Comparison of ENCODE assay signal across 23 cellular contexts in the genomic region with DNA sequence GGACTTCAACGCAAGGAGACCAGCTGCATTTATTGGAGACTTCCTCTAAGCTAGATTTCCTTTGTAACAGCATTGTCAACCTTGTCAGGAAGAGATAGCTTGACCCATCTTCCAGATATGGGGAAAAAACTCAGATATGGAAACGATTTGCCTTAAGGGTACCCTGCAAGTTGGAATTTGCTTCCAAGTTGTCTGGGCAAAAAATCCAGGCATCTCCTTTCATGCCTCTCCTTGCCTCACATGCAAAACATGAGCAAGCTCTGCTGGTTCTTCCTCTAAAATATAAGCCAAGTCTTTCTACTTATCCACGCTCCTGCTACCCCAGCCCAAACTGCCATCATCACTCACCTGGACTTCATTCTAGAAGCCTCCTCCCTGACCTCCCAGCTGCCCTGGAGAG. TPM values are rescaled to one million over a fixed set of nuclear protein-coding genes. Genes with fewer than 3 reads are reported as not detected.
DNase-seq lines count a peak whose midpoint lies in the region; ATAC-seq and TF ChIP-seq lines count a peak whose summit lies in the region.
"Had no signal": no experiment of that assay in that cellular context is flagged by ENCODE, and none has a peak within 500 bp of the region (broad histone marks: within the 10 kb centered on the region; RNA-seq: fewer than 3 reads in every experiment).

No MANE protein-coding gene starts in this region.

- peaks cover 3% of the 10 kb centered on the region for H3K4me1 ChIP-seq in Loucy (ENCODE audit: insufficient read depth, low read length, poor library complexity, severe bottlenecking)
- H3K4me1 ChIP-seq: Peyer's patch had no signal

- H3K4me3 Mint-ChIP-seq in activated CD4-positive, alpha-beta T cell treated with anti-CD3 and anti-CD28 coated beads, Interleukin-2, amount 10 ng/mL, durations not matched to agents 24 days and 14 days = no peak overlapping the region
- no peak overlapping the region for H3K4me3 Mint-ChIP-seq in dendritic cell treated with granulocyte-macrophage colony-stimulating factor and Interleukin-4, amounts not matched to agents 40 ng/mL and 50 ng/mL, for 4 days
- H3K4me3 Mint-ChIP-seq: CD8-positive, alpha-beta memory T cell had no signal

- H4K20me1 ChIP-seq in Loucy (ENCODE audit: insufficient read depth, low read length, poor library complexity, severe bottlenecking) = no peaks in the 10 kb centered on the region

- H3K27me3 Mint-ChIP-seq in activated CD4-positive, alpha-beta T cell treated with anti-CD3 and anti-CD28 coated beads, Interleukin-2, amount 10 ng/mL, durations not matched to agents 24 days and 14 days = no peaks in the 10 kb centered on the region
- H3K27me3 Mint-ChIP-seq in dendritic cell treated with granulocyte-macrophage colony-stimulating factor and Interleukin-4, amounts not matched to agents 40 ng/mL and 50 ng/mL, for 4 days = no peaks in the 10 kb centered on the region
- H3K27me3 Mint-ChIP-seq: CD8-positive, alpha-beta memory T cell had no signal

- no peak overlapping the region for H3K4me2 ChIP-seq in Loucy (ENCODE audit: low read depth, low read length, poor library complexity, severe bottlenecking)

- H3K4me3 ChIP-seq in Loucy (ENCODE audit: low read length, poor library complexity, severe bottlenecking) = no peak overlapping the region
- H3K4me3 ChIP-seq: K562, MG63, Peyer's patch had no signal

- no peak for DNase-seq in activated CD4-positive, alpha-beta T cell treated with anti-CD3 and anti-CD28 coated beads, Interleukin-2, amount 10 ng/mL, durations not matched to agents 24 days and 14 days
- no peak for DNase-seq in activated CD4-positive, alpha-beta T cell treated with anti-CD3 and anti-CD28 coated beads, Interleukin-2, amount 50 U/mL, for 48 hours
- DNase-seq in AML-193 (lab: John Stamatoyannopoulos, UW) = no peak
- DNase-seq: CD8-positive, alpha-beta memory T cell; DMS 273 treated with DMSO at 0.1 percent for 48 hours; DMS79; GF-D8; H7; MG63; NCI-H1105 treated with DMSO at 0.1 percent for 48 hours; NCI-H146; NCI-H1930; NCI-H2107; NCI-H446; NCI-H524 treated with DMSO at 0.1 percent for 48 hours; OCI-M1; Peyer's patch; SHP77 treated with DMSO at 0.1 percent for 48 hours had no signal

- no peak for TF ChIP-seq CTCF in Loucy (conservative IDR thresholded peaks at IDR 0.05; ENCODE audit: low read length)

- ATAC-seq in GM18909 (IDR thresholded peaks at IDR 0.05; ENCODE audit: poor library complexity, unreplicated experiment) = no peak
- no peak for ATAC-seq in GM21447 (IDR thresholded peaks at IDR 0.05; ENCODE audit: unreplicated experiment)
- ATAC-seq: K562 had no signal

- no peaks in the 10 kb centered on the region for H3K9me3 Mint-ChIP-seq in activated CD4-positive, alpha-beta T cell treated with anti-CD3 and anti-CD28 coated beads, Interleukin-2, amount 10 ng/mL, durations not matched to agents 24 days and 14 days
- no peaks in the 10 kb centered on the region for H3K9me3 Mint-ChIP-seq in dendritic cell treated with granulocyte-macrophage colony-stimulating factor and Interleukin-4, amounts not matched to agents 40 ng/mL and 50 ng/mL, for 4 days
- H3K9me3 Mint-ChIP-seq: CD8-positive, alpha-beta memory T cell had no signal

- no peaks in the 10 kb centered on the region for H3K36me3 ChIP-seq in Loucy (ENCODE audit: insufficient read depth, low read length)
- H3K36me3 ChIP-seq: MG63, Peyer's patch had no signal

- intact Hi-C loops in activated CD4-positive, alpha-beta T cell treated with anti-CD3 and anti-CD28 coated beads, Interleukin-2, amount 10 ng/mL, durations not matched to agents 24 days and 14 days (cut with micrococcal nuclease) = no loop called here
- intact Hi-C loops in dendritic cell treated with granulocyte-macrophage colony-stimulating factor and Interleukin-4, amounts not matched to agents 40 ng/mL and 50 ng/mL, for 4 days (cut with micrococcal nuclease) = no loop called here

- peaks cover 11% of the 10 kb centered on the region for H3K4me1 Mint-ChIP-seq in activated CD4-positive, alpha-beta T cell treated with anti-CD3 and anti-CD28 coated beads, Interleukin-2, amount 10 ng/mL, durations not matched to agents 24 days and 14 days
- peaks cover 66% of the 10 kb centered on the region for H3K4me1 Mint-ChIP-seq in dendritic cell treated with granulocyte-macrophage colony-stimulating factor and Interleukin-4, amounts not matched to agents 40 ng/mL and 50 ng/mL, for 4 days (ENCODE audit: low read depth)

- H3K9me2 ChIP-seq in Loucy (replicated peaks; ENCODE audit: low read depth, low read length) = no peaks in the 10 kb centered on the region

- no peaks in the 10 kb centered on the region for H3K79me2 ChIP-seq in Loucy (ENCODE audit: insufficient read depth, low read length)

- H3F3A ChIP-seq in Loucy (ENCODE audit: low read depth) = no peaks in the 10 kb centered on the region; the same call in 1 of the 2 replicates

- H3K9me3 ChIP-seq in Loucy (ENCODE audit: insufficient read depth, low read depth, low read length) = no peaks in the 10 kb centered on the region
- H3K9me3 ChIP-seq: MG63, Peyer's patch had no signal

- H3K9ac ChIP-seq in Loucy (ENCODE audit: low read depth, low read length, poor library complexity, severe bottlenecking) = no peak overlapping the region

- peak overlapping the region; percentile 24; the same call in 1 of the 2 replicates for H2AFZ ChIP-seq in Loucy (ENCODE audit: low read length)

- H3K36me3 Mint-ChIP-seq in activated CD4-positive, alpha-beta T cell treated with anti-CD3 and anti-CD28 coated beads, Interleukin-2, amount 10 ng/mL, durations not matched to agents 24 days and 14 days (ENCODE audit: low read depth) = no peaks in the 10 kb centered on the region
- H3K36me3 Mint-ChIP-seq in dendritic cell treated with granulocyte-macrophage colony-stimulating factor and Interleukin-4, amounts not matched to agents 40 ng/mL and 50 ng/mL, for 4 days (ENCODE audit: low read depth) = peaks cover 14% of the 10 kb centered on the region
- H3K36me3 Mint-ChIP-seq: CD8-positive, alpha-beta memory T cell had no signal

- H3K27ac Mint-ChIP-seq in activated CD4-positive, alpha-beta T cell treated with anti-CD3 and anti-CD28 coated beads, Interleukin-2, amount 10 ng/mL, durations not matched to agents 24 days and 14 days = peak overlapping the region; percentile 48
- peak overlapping the region; percentile 92 for H3K27ac Mint-ChIP-seq in dendritic cell treated with granulocyte-macrophage colony-stimulating factor and Interleukin-4, amounts not matched to agents 40 ng/mL and 50 ng/mL, for 4 days

- H3K27me3 ChIP-seq in Loucy (ENCODE audit: insufficient read depth, low read length, poor library complexity, severe bottlenecking) = no peaks in the 10 kb centered on the region
- H3K27me3 ChIP-seq: MG63, Peyer's patch had no signal

RNA-seq across cellular contexts. Expression of a gene that starts 6.4 kb away (rescaled TPM):
- 410 and 414 TPM in 2 replicates for total RNA-seq in activated CD4-positive, alpha-beta T cell treated with anti-CD3 and anti-CD28 coated beads, Interleukin-2, amount 10 ng/mL, durations not matched to agents 24 days and 14 days

RNA-seq across cellular contexts. Expression of a gene that starts 30.0 kb away (rescaled TPM):
- total RNA-seq in activated CD4-positive, alpha-beta T cell treated with anti-CD3 and anti-CD28 coated beads, Interleukin-2, amount 10 ng/mL, durations not matched to agents 24 days and 14 days = 14.3 and 14.7 TPM in 2 replicates

RNA-seq across cellular contexts. Expression of a gene that starts 50.8 kb away (rescaled TPM):
- total RNA-seq in activated CD4-positive, alpha-beta T cell treated with anti-CD3 and anti-CD28 coated beads, Interleukin-2, amount 10 ng/mL, durations not matched to agents 24 days and 14 days = 163 and 174 TPM in 2 replicates
